16 cellular contexts compared by ENCODE assay signal in genomic region chr2:182977463-182977862, GRCh38.
DNase-seq lines count a peak whose midpoint lies in the region; ATAC-seq, FAIRE-seq and TF ChIP-seq lines count a peak whose summit lies in the region.
"Had no signal": no experiment of that assay in that cellular context is flagged by ENCODE, and none has a peak within 500 bp of the region (broad histone marks: within the 10 kb centered on the region; RNA-seq: fewer than 3 reads in every experiment).

No MANE protein-coding gene starts in this region.

- no peak for TF ChIP-seq POLR2A in GM12891 (IDR thresholded peaks at IDR 0.05; ENCODE audit: low read depth, low read length)

- ATAC-seq in GM19395 (IDR thresholded peaks at IDR 0.05; ENCODE audit: unreplicated experiment) (peak; percentile 64), HG02938 (IDR thresholded peaks at IDR 0.05; ENCODE audit: unreplicated experiment) (peak; percentile 68), HG03558 (IDR thresholded peaks at IDR 0.05; ENCODE audit: extremely low read depth, unreplicated experiment) (peak; percentile 35)
- ATAC-seq: activated naive CD8-positive, alpha-beta T cell treated with anti-CD3 and anti-CD28 coated beads, Interleukin-2, amount 50 U/mL, for 24 hours; Panc1 had no signal

- peak; percentile 20 for FAIRE-seq in GM12891 (lab: Jason Lieb, UNC)

- DNase-seq in GM12891 (ENCODE audit: insufficient read length, low spot score) (no peak), cerebellum (ENCODE audit: low spot score) (no peak), NCI-H1436 treated with DMSO at 0.1 percent for 48 hours (lab: John Stamatoyannopoulos, UW) (no peak)
- no peak for DNase-seq in stimulated activated CD4-positive, alpha-beta T cell treated with anti-CD3 and anti-CD28 coated beads, Interleukin-12 subunit alpha, Interleukin-12 subunit beta, amount 100 ng/mL, for 4 hours
- no peak for DNase-seq in activated CD4-positive, alpha-beta T cell treated with anti-CD3 and anti-CD28 coated beads, Interleukin-2, amount 50 U/mL, for 1 hour
- DNase-seq: activated B cell treated with CpG ODN at 0.5 μM for 24 hours; activated naive CD8-positive, alpha-beta T cell treated with anti-CD3 and anti-CD28 coated beads, Interleukin-2, amount 50 U/mL, for 24 hours; caudate nucleus; H7; islet precursor cell; NCI-H146; NCI-H524 treated with DMSO at 0.1 percent for 48 hours had no signal

TF ChIP-seq in GM12891, 5 proteins besides CTCF, POLR2A, EP300 and RAD21:
- TF ChIP-seq PAX5 (IDR thresholded peaks at IDR 0.05; ENCODE audit: insufficient read depth, low read length, severe bottlenecking) (no peak), POU2F2 (IDR thresholded peaks at IDR 0.05; ENCODE audit: low read depth, low read length) (no peak)
